In the genomic region with DNA sequence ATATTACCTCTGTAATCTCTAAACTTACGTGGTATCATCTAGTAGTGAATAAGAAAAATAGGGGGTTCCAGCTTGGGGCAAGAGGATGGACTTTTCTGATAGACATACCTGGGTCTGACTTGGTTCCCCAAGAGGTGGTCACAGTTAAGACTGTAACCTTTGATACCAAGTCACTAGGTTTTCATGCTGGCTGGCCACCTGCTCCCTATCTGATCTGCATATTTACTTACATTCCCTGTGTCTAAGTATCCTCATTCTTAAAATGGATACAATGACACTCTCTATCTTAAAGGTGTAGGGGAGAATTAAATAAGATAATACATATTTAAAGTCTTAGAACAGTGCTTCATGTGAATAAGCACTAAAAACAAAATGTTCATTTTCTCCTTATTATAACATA, we compare ENCODE assay signal across 29 cellular contexts.
DNase-seq lines count a peak whose midpoint lies in the region; TF ChIP-seq lines count a peak whose summit lies in the region.
"Had no signal": no experiment of that assay in that cellular context is flagged by ENCODE, and none has a peak within 500 bp of the region (broad histone marks: within the 10 kb centered on the region; RNA-seq: fewer than 3 reads in every experiment).

No MANE protein-coding gene starts in this region.

- H3K27ac ChIP-seq in neural cell (ENCODE audit: low read length) (peak overlapping the region; percentile 42), trophoblast cell (ENCODE audit: low read depth, low read length) (no peak overlapping the region)
- H3K27ac ChIP-seq: 22Rv1; A549; BLaER1; BLaER1 treated with 17β-estradiol and CSF1 and Interleukin-3, amounts not matched to agents 10 nM and 100 nM; C4-2B had no signal

- H3K9me2 ChIP-seq in neural cell (ENCODE audit: insufficient read depth, low read length): no peaks in the 10 kb centered on the region

- no peaks in the 10 kb centered on the region for H3K79me1 ChIP-seq in trophoblast cell (ENCODE audit: low read length)

- no peaks in the 10 kb centered on the region for H3K79me2 ChIP-seq in neural cell (replicated peaks; ENCODE audit: insufficient read depth, low read length)
- H3K79me2 ChIP-seq in trophoblast cell (ENCODE audit: control insufficient read depth, insufficient read depth, low read length, poor library complexity): no peaks in the 10 kb centered on the region

- H4K91ac ChIP-seq in trophoblast cell (ENCODE audit: low read depth, low read length): no peak overlapping the region

- H3K4me1 ChIP-seq in trophoblast cell (ENCODE audit: control insufficient read depth in 1 of 2, insufficient read depth in 2 of 2, low read length in 2 of 2): peaks cover 3 to 6% of the 10 kb centered on the region in 2 experiments
- H3K4me1 ChIP-seq: A549; BE2C; BLaER1; BLaER1 treated with 17β-estradiol and CSF1 and Interleukin-3, amounts not matched to agents 10 nM and 100 nM; Caco-2 had no signal

- no peak overlapping the region for H3K23ac ChIP-seq in trophoblast cell (ENCODE audit: low read length)

- H3K27me3 ChIP-seq in neural cell (ENCODE audit: insufficient read depth, low read depth, low read length) (no peaks in the 10 kb centered on the region), trophoblast cell (ENCODE audit: insufficient read depth, low read length) (no peaks in the 10 kb centered on the region)
- H3K27me3 ChIP-seq: BE2C; BLaER1; BLaER1 treated with 17β-estradiol and CSF1 and Interleukin-3, amounts not matched to agents 10 nM and 100 nM had no signal

- H4K8ac ChIP-seq in trophoblast cell (ENCODE audit: low read depth, low read length): no peak overlapping the region

- no peaks in the 10 kb centered on the region for H3K9me3 ChIP-seq in neural cell (ENCODE audit: low read length)
- peaks cover 2% of the 10 kb centered on the region for H3K9me3 ChIP-seq in trophoblast cell (ENCODE audit: insufficient read depth, low read depth, low read length)
- H3K9me3 ChIP-seq: A549; BE2C; BLaER1; BLaER1 treated with 17β-estradiol and CSF1 and Interleukin-3, amounts not matched to agents 10 nM and 100 nM; Caco-2 had no signal

- WGBS in trophoblast cell (ENCODE audit: extremely low coverage, insufficient coverage, insufficient read length): no CpG with 5 or more reads among the region's 1 CpG

- no peak overlapping the region for H2BK12ac ChIP-seq in trophoblast cell (ENCODE audit: low read length)

- H4K20me1 ChIP-seq in neural cell (ENCODE audit: insufficient read depth): no peaks in the 10 kb centered on the region
- H4K20me1 ChIP-seq: BLaER1; BLaER1 treated with 17β-estradiol and CSF1 and Interleukin-3, amounts not matched to agents 10 nM and 100 nM had no signal

- H3K4me3 ChIP-seq in neural cell (ENCODE audit: low read length) (no peak overlapping the region), trophoblast cell (ENCODE audit: low read depth, low read length) (no peak overlapping the region)
- H3K4me3 ChIP-seq: A549; BLaER1; BLaER1 treated with 17β-estradiol and CSF1 and Interleukin-3, amounts not matched to agents 10 nM and 100 nM had no signal

- no peaks in the 10 kb centered on the region for H3K36me3 ChIP-seq in neural cell (ENCODE audit: insufficient read depth, low read length)
- no peaks in the 10 kb centered on the region for H3K36me3 ChIP-seq in trophoblast cell (ENCODE audit: control insufficient read depth in 1 of 2, insufficient read depth in 2 of 2, low read length in 2 of 2)
- H3K36me3 ChIP-seq: BE2C; BLaER1; BLaER1 treated with 17β-estradiol and CSF1 and Interleukin-3, amounts not matched to agents 10 nM and 100 nM had no signal

- H2BK5ac ChIP-seq in trophoblast cell (ENCODE audit: low read depth, low read length, poor library complexity): no peak overlapping the region

- no peak overlapping the region for H3K9ac ChIP-seq in neural cell (ENCODE audit: low read length)
- no peak overlapping the region for H3K9ac ChIP-seq in trophoblast cell (ENCODE audit: low read length)
- H3K9ac ChIP-seq: BLaER1; BLaER1 treated with 17β-estradiol and CSF1 and Interleukin-3, amounts not matched to agents 10 nM and 100 nM had no signal

- no peak overlapping the region for H3K18ac ChIP-seq in trophoblast cell (ENCODE audit: low read length)

- H4K12ac ChIP-seq in trophoblast cell (ENCODE audit: low read depth, low read length): no peak overlapping the region

- no peak for TF ChIP-seq EP300 in neural cell (conservative IDR thresholded peaks at IDR 0.05; ENCODE audit: poor library complexity, severe bottlenecking)

- no peak for TF ChIP-seq CTCF in neural cell (IDR thresholded peaks at IDR 0.05; ENCODE audit: poor library complexity, severe bottlenecking)

- H3K14ac ChIP-seq in trophoblast cell (ENCODE audit: low read length): no peak overlapping the region

- no peak overlapping the region for H3K4ac ChIP-seq in trophoblast cell (ENCODE audit: low read depth, low read length)

- H2AK5ac ChIP-seq in trophoblast cell (ENCODE audit: low read length): no peak overlapping the region

- no peak overlapping the region for H2BK120ac ChIP-seq in trophoblast cell (ENCODE audit: insufficient read depth, low read length, poor library complexity)

- TF ChIP-seq RAD21 in neural cell (conservative IDR thresholded peaks at IDR 0.05): no peak

- no peaks in the 10 kb centered on the region for H3F3A ChIP-seq in neural cell (ENCODE audit: insufficient read depth, low read length, poor library complexity, severe bottlenecking)

- no peak overlapping the region for H3K4me2 ChIP-seq in neural cell (ENCODE audit: low read length)
- H3K4me2 ChIP-seq in trophoblast cell (ENCODE audit: low read length): no peak overlapping the region
- H3K4me2 ChIP-seq: A549; BLaER1; BLaER1 treated with 17β-estradiol and CSF1 and Interleukin-3, amounts not matched to agents 10 nM and 100 nM had no signal

- DNase-seq in trophoblast cell (peak; percentile 58 to 71), NCI-H187 (lab: John Stamatoyannopoulos, UW) (no peak), NCI-H1417 treated with DMSO at 0.1 percent for 48 hours (lab: John Stamatoyannopoulos, UW) (no peak)
- DNase-seq: 8988T; ACHN; AML-193; BE2C; C1 segment of cervical spinal cord; Caco-2; Calu3; CD4-positive, alpha-beta memory T cell; CD4-positive, alpha-beta T cell; CD4-positive, CD25-positive, alpha-beta regulatory T cell; CD8-positive, alpha-beta memory T cell; CD8-positive, alpha-beta T cell; COR-L47; DMS 273 treated with DMSO at 0.1 percent for 48 hours; DMS153; DMS53; DMS79; DMS79 treated with DMSO at 0.1 percent for 48 hours; DND-41; EL had no signal

- H2AFZ ChIP-seq in neural cell (ENCODE audit: low read depth, low read length) (no peak overlapping the region), trophoblast cell (ENCODE audit: insufficient read depth, low read length, poor library complexity) (no peak overlapping the region)

TF ChIP-seq in neural cell, 6 proteins besides CTCF, POLR2A, EP300 and RAD21:
- TF ChIP-seq EZH2 (IDR thresholded peaks at IDR 0.05; ENCODE audit: borderline replicate concordance, insufficient read depth, low read length, poor library complexity, severe bottlenecking): no peak
- TF ChIP-seq MXI1 (conservative IDR thresholded peaks at IDR 0.05; ENCODE audit: poor library complexity, severe bottlenecking): no peak
- TF ChIP-seq, protein P1, sequence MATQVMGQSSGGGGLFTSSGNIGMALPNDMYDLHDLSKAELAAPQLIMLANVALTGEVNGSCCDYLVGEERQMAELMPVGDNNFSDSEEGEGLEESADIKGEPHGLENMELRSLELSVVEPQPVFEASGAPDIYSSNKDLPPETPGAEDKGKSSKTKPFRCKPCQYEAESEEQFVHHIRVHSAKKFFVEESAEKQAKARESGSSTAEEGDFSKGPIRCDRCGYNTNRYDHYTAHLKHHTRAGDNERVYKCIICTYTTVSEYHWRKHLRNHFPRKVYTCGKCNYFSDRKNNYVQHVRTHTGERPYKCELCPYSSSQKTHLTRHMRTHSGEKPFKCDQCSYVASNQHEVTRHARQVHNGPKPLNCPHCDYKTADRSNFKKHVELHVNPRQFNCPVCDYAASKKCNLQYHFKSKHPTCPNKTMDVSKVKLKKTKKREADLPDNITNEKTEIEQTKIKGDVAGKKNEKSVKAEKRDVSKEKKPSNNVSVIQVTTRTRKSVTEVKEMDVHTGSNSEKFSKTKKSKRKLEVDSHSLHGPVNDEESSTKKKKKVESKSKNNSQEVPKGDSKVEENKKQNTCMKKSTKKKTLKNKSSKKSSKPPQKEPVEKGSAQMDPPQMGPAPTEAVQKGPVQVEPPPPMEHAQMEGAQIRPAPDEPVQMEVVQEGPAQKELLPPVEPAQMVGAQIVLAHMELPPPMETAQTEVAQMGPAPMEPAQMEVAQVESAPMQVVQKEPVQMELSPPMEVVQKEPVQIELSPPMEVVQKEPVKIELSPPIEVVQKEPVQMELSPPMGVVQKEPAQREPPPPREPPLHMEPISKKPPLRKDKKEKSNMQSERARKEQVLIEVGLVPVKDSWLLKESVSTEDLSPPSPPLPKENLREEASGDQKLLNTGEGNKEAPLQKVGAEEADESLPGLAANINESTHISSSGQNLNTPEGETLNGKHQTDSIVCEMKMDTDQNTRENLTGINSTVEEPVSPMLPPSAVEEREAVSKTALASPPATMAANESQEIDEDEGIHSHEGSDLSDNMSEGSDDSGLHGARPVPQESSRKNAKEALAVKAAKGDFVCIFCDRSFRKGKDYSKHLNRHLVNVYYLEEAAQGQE (IDR thresholded peaks at IDR 0.05; ENCODE audit: borderline replicate concordance): no peak
- TF ChIP-seq POLR2AphosphoS5 (IDR thresholded peaks at IDR 0.05): no peak
- no peak for TF ChIP-seq TAF1 (IDR thresholded peaks at IDR 0.05; ENCODE audit: low read depth)
- no peak for TF ChIP-seq SMC3 (conservative IDR thresholded peaks at IDR 0.05; ENCODE audit: poor library complexity)

Comparison
In these comparisons a context has a peak if more than half of its experiments do, and no peak if none do; other contexts are left out.
1. DNase-seq: peak in trophoblast cell (2 of 2); none in NCI-H187 (0 of 2) and NCI-H1417 treated with DMSO at 0.1 percent for 48 hours (single experiment).